8 cellular contexts compared by ENCODE assay signal in the genomic region with DNA sequence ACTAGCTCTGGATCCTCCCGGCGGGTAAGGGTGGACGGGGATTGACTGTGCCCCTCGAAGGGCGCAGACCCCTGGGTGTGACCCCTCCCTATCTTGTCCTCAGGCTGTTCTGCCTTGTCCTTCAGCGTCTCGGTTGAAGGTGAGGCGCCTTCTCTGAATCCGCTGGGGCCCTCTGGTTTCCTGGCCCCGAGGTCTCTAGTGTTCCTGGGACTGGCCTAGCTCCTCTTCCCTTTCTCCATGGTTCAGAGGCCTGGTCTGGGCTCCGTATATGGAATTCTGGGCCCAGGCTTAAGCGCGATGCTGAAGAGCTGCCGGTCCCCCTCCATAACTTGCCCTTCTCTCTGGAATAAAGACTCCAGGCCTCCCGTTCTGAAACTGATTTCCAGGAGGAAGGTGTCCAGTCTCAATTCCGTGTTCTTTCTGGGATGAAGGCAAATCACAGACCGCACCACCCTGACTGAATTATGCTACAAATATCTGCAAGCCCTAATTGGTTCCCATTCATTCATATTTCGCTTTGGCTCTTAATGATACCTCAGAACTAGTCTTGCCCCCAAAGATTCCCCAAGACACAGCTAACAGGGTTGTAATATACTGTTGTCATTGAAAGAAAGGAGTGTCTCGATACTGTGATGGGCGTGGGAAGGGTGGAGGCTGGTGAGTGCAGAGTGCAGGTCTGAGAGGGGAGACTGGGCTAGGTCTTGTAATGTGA. TPM values are rescaled to one million over a fixed set of nuclear protein-coding genes. Genes with fewer than 3 reads are reported as not detected.
DNase-seq lines count a peak whose midpoint lies in the region; ATAC-seq and TF ChIP-seq lines count a peak whose summit lies in the region.

No MANE protein-coding gene starts in this region.

- intact Hi-C loops in heart left ventricle (cut with DNase I) (loop anchor here in 2 of 10 donors (5.0 kb wide), 1 partner anchor 41 kb away; no protein-coding TSS in a partner anchor), Right ventricle myocardium superior (cut with DNase I) (no loop called here)

- DNase-seq in heart left ventricle: no peak
- no peak for DNase-seq in Right ventricle myocardium superior
- DNase-seq in SK-N-MC (ENCODE audit: low read depth, low spot score): no peak
- DNase-seq in fibroblast of pulmonary artery (ENCODE audit: low read depth): no peak
- no peak for DNase-seq in retinal pigment epithelial cell (ENCODE audit: low read depth)
- DNase-seq in activated CD4-positive, alpha-beta T cell treated with anti-CD3 and anti-CD28 coated beads, Interleukin-2, amount 50 U/mL, for 4 hours: no peak
- no peak for DNase-seq in hepatic stellate cell (ENCODE audit: low spot score)
- no peak for DNase-seq in retina

- H3K27ac ChIP-seq in heart left ventricle: peak overlapping the region; percentile 37 to 90 (median 81)
- no peak overlapping the region for H3K27ac ChIP-seq in SK-N-MC

- H3K4me3 ChIP-seq in heart left ventricle: peak overlapping the region; percentile 67 to 99 (median 87)
- peak overlapping the region; percentile 81 for H3K4me3 ChIP-seq in SK-N-MC
- peak overlapping the region; percentile 88 for H3K4me3 ChIP-seq in fibroblast of pulmonary artery (replicated peaks; ENCODE audit: low read depth, low read length)
- peak overlapping the region; percentile 92 for H3K4me3 ChIP-seq in retinal pigment epithelial cell (ENCODE audit: low read length)

- TF ChIP-seq CTCF in heart left ventricle (IDR thresholded peaks at IDR 0.05) (no peak), fibroblast of pulmonary artery (IDR thresholded peaks at IDR 0.05; ENCODE audit: low read length, missing control alignments) (no peak), retinal pigment epithelial cell (conservative IDR thresholded peaks at IDR 0.05; ENCODE audit: low read depth, low read length) (no peak)

- peaks cover 6 to 38% (median 28%) of the 10 kb centered on the region in 12 donors for H3K4me1 ChIP-seq in heart left ventricle

- peak in 2 of 4 donors; percentile 8 to 23 for ATAC-seq in heart left ventricle
- no peak for ATAC-seq in Right ventricle myocardium superior (ENCODE audit: poor library complexity)

- 7 to 9% (median 8%) methylated on average over 16 to 20 of the region's 20 CpGs for WGBS in heart left ventricle, 4 donors

- no peak for TF ChIP-seq POLR2A in heart left ventricle (IDR thresholded peaks at IDR 0.05)

- H3K9ac ChIP-seq in SK-N-MC (ENCODE audit: insufficient read length): peak overlapping the region; percentile 88

- H3K9me3 ChIP-seq in heart left ventricle (no peaks in the 10 kb centered on the region), SK-N-MC (ENCODE audit: low read depth, low read length) (no peaks in the 10 kb centered on the region)

- H3K36me3 ChIP-seq in heart left ventricle (peaks cover 0 to 63% (median 59%) of the 10 kb centered on the region in 9 donors), SK-N-MC (ENCODE audit: insufficient read depth, low read length) (peaks cover 2% of the 10 kb centered on the region; the same call in 1 of the 2 replicates)

- H3K27me3 ChIP-seq in heart left ventricle: no peaks in the 10 kb centered on the region

RNA-seq across cellular contexts. Expression of a gene that starts 0.7 kb away (rescaled TPM):
- total RNA-seq in heart left ventricle (10 to 100 TPM; 26.2 to 42.5 (median 32.5) TPM), Right ventricle myocardium superior (30.6 TPM)
- 10 to 100 TPM; 27.8 to 31.1 TPM for polyA plus RNA-seq in heart left ventricle

RNA-seq across cellular contexts. Expression of a gene that starts 11.1 kb away (rescaled TPM):
- total RNA-seq in heart left ventricle (1 to 10 TPM in 4 of 9 donors, under 1 TPM in 2, not detected in 3; 0.78 to 5.8 (median 1.7) TPM), Right ventricle myocardium superior (not detected)
- polyA plus RNA-seq in heart left ventricle: 1 to 10 TPM; 1.7 to 1.8 TPM

RNA-seq across cellular contexts. Expression of a gene that starts 19.5 kb away (rescaled TPM):
- 10 to 100 TPM; 17.1 to 31.3 (median 21.6) TPM for total RNA-seq in heart left ventricle
- 10 to 100 TPM; 16.3 to 36.9 TPM for polyA plus RNA-seq in heart left ventricle
- total RNA-seq in Right ventricle myocardium superior: 16.6 TPM

RNA-seq across cellular contexts. Expression of a gene that starts 26.1 kb away (rescaled TPM):
- total RNA-seq in heart left ventricle (10 to 100 TPM; 14.4 to 31.2 (median 20.1) TPM), Right ventricle myocardium superior (20.6 TPM)
- 10 to 100 TPM; 25.7 to 28.0 TPM for polyA plus RNA-seq in heart left ventricle

RNA-seq across cellular contexts. Expression of a gene that starts 26.9 kb away (rescaled TPM):
- total RNA-seq in heart left ventricle (100 to 1,000 TPM in 2 of 9 donors, 10 to 100 TPM in 7; 66.5 to 145 (median 90.9) TPM), Right ventricle myocardium superior (76.7 TPM)
- 100 to 1,000 TPM; 179 to 191 TPM for polyA plus RNA-seq in heart left ventricle
